ENCODE assay signal across 39 cellular contexts in genomic region chr19:18580311-18580710, GRCh38. TPM values are rescaled to one million over a fixed set of nuclear protein-coding genes. Genes with fewer than 3 reads are reported as not detected.
"Had no signal": no experiment of that assay in that cellular context is flagged by ENCODE, and none has a peak within 500 bp of the region (broad histone marks: within the 10 kb centered on the region; RNA-seq: fewer than 3 reads in every experiment).

No MANE protein-coding gene starts in this region.

- DNase-seq: activated B cell treated with CpG ODN at 0.5 μM for 24 hours; activated CD4-positive, alpha-beta memory T cell treated with anti-CD3 and anti-CD28 coated beads for 36 hours; activated CD4-positive, alpha-beta T cell treated with anti-CD3 and anti-CD28 coated beads for 4 hours; activated CD4-positive, alpha-beta T cell treated with anti-CD3 and anti-CD28 coated beads, Interleukin-2, amount 10 ng/mL, durations not matched to agents 24 days and 14 days; activated CD4-positive, alpha-beta T cell treated with anti-CD3 and anti-CD28 coated beads, Interleukin-2, amount 50 U/mL, for 1 hour; activated CD4-positive, alpha-beta T cell treated with anti-CD3 and anti-CD28 coated beads, Interleukin-2, amount 50 U/mL, for 4 hours; activated CD4-positive, CD25-positive, alpha-beta regulatory T cell treated with anti-CD3 and anti-CD28 coated beads, Interleukin-2, amount 50 U/mL, for 72 hours; activated CD8-positive, alpha-beta memory T cell treated with anti-CD3 and anti-CD28 coated beads, Interleukin-2, amount 50 U/mL, for 4 hours; activated CD8-positive, alpha-beta T cell treated with anti-CD3 and anti-CD28 coated beads for 36 hours; activated effector memory CD4-positive, alpha-beta T cell treated with anti-CD3 and anti-CD28 coated beads, Interleukin-2, amount 50 U/mL, for 16 hours; activated gamma-delta T cell treated with Interleukin-2 at 50 U/mL for 16 hours; activated naive CD4-positive, alpha-beta T cell; activated naive CD4-positive, alpha-beta T cell treated with anti-CD3 and anti-CD28 coated beads for 36 hours; activated naive CD4-positive, alpha-beta T cell treated with anti-CD3 and anti-CD28 coated beads, Interleukin-2, amount 50 U/mL, for 16 hours; activated naive CD8-positive, alpha-beta T cell treated with anti-CD3 and anti-CD28 coated beads for 36 hours; activated T-cell treated with anti-CD3 and anti-CD28 coated beads for 4 hours; activated T-cell treated with anti-CD3 and anti-CD28 coated beads, Interleukin-2, amount 50 U/mL, for 1 hour; activated T-cell treated with anti-CD3 and anti-CD28 coated beads, Interleukin-2, amount 50 U/mL, for 4 hours; activated T-cell treated with anti-CD3 and anti-CD28 coated beads, Interleukin-2, amount 50 U/mL, for 72 hours; amniotic stem cell; aorta; caudate nucleus; T-helper 1 cell; T-helper 2 cell; T-helper 9 cell had no signal

- H3K27me3 Mint-ChIP-seq: activated CD4-positive, alpha-beta memory T cell treated with anti-CD3 and anti-CD28 coated beads for 36 hours; activated CD4-positive, alpha-beta T cell treated with anti-CD3 and anti-CD28 coated beads, Interleukin-2, amount 10 ng/mL, durations not matched to agents 24 days and 14 days; activated CD8-positive, alpha-beta T cell treated with anti-CD3 and anti-CD28 coated beads for 36 hours; activated naive CD8-positive, alpha-beta T cell treated with anti-CD3 and anti-CD28 coated beads for 36 hours; activated T-helper 17 cell treated with anti-CD3 and anti-CD28 coated beads, Interleukin-2, amount 50 U/mL, for 72 hours; central memory CD8-positive, alpha-beta T cell had no signal

- H3K9me3 Mint-ChIP-seq: activated B cell treated with CpG ODN at 0.5 μM for 24 hours; activated CD4-positive, alpha-beta memory T cell treated with anti-CD3 and anti-CD28 coated beads for 36 hours; activated CD4-positive, alpha-beta T cell treated with anti-CD3 and anti-CD28 coated beads, Interleukin-2, amount 10 ng/mL, durations not matched to agents 24 days and 14 days; activated CD8-positive, alpha-beta T cell treated with anti-CD3 and anti-CD28 coated beads for 36 hours; activated naive CD4-positive, alpha-beta T cell treated with anti-CD3 and anti-CD28 coated beads for 36 hours; activated naive CD4-positive, alpha-beta T cell treated with anti-CD3 and anti-CD28 coated beads, Interleukin-2, amount 50 U/mL, for 72 hours; activated naive CD8-positive, alpha-beta T cell treated with anti-CD3 and anti-CD28 coated beads for 36 hours; activated T-cell treated with anti-CD3 and anti-CD28 coated beads, Interleukin-2, amount 50 U/mL, for 4 hours; activated T-cell treated with anti-CD3 and anti-CD28 coated beads, Interleukin-2, amount 50 U/mL, for 72 hours; activated T-helper 1 cell treated with anti-CD3 and anti-CD28 coated beads, Interleukin-12 subunit alpha, Interleukin-12 subunit beta, Interleukin-2, Interleukin-4 antibody, amounts not matched to agents 30 ng/mL and 10 ng/mL and 1 ng/mL, durations not matched to agents 14 hours and 24 hours and 36 hours; activated T-helper 17 cell treated with anti-CD3 and anti-CD28 coated beads, Interleukin-2, amount 50 U/mL, for 72 hours; brain; central memory CD8-positive, alpha-beta T cell; T-helper 1 cell treated with Interleukin-12 subunit alpha and Interleukin-12 subunit beta and Interleukin-4 antibody, amounts not matched to agents 30 μg/mL and 1 μg/mL, for 36 hours; T-helper 2 cell treated with Interferon-gamma antibody and Interleukin-4, amounts not matched to agents 5 μg/mL and 100 μg/mL, for 36 hours had no signal

- H3K4me3 Mint-ChIP-seq: activated B cell treated with CpG ODN at 0.5 μM for 24 hours; activated CD4-positive, alpha-beta memory T cell treated with anti-CD3 and anti-CD28 coated beads for 36 hours; activated CD4-positive, alpha-beta T cell treated with anti-CD3 and anti-CD28 coated beads, Interleukin-2, amount 10 ng/mL, durations not matched to agents 24 days and 14 days; activated CD8-positive, alpha-beta T cell treated with anti-CD3 and anti-CD28 coated beads for 36 hours; activated naive CD4-positive, alpha-beta T cell treated with anti-CD3 and anti-CD28 coated beads for 36 hours; activated naive CD8-positive, alpha-beta T cell treated with anti-CD3 and anti-CD28 coated beads for 36 hours; activated T-cell treated with anti-CD3 and anti-CD28 coated beads, Interleukin-2, amount 50 U/mL, for 4 hours; activated T-cell treated with anti-CD3 and anti-CD28 coated beads, Interleukin-2, amount 50 U/mL, for 72 hours; activated T-helper 1 cell treated with anti-CD3 and anti-CD28 coated beads, Interleukin-12 subunit alpha, Interleukin-12 subunit beta, Interleukin-2, Interleukin-4 antibody, amounts not matched to agents 30 ng/mL and 10 ng/mL and 1 ng/mL, durations not matched to agents 14 hours and 24 hours and 36 hours; activated T-helper 17 cell treated with anti-CD3 and anti-CD28 coated beads, Interleukin-2, amount 50 U/mL, for 72 hours; brain; central memory CD8-positive, alpha-beta T cell; T-helper 1 cell treated with Interleukin-12 subunit alpha and Interleukin-12 subunit beta and Interleukin-4 antibody, amounts not matched to agents 30 μg/mL and 1 μg/mL, for 36 hours; T-helper 2 cell treated with Interferon-gamma antibody and Interleukin-4, amounts not matched to agents 5 μg/mL and 100 μg/mL, for 36 hours had no signal

- H3K27me3 ChIP-seq: adrenal gland, cardiac muscle cell had no signal

- H3K27ac ChIP-seq: cardiac muscle cell, VCaP had no signal

- H3K9me3 ChIP-seq: adrenal gland had no signal

- H3K4me1 Mint-ChIP-seq: brain had no signal

- H3K27ac Mint-ChIP-seq: activated B cell treated with CpG ODN at 0.5 μM for 24 hours; activated CD4-positive, alpha-beta memory T cell treated with anti-CD3 and anti-CD28 coated beads for 36 hours; activated CD4-positive, alpha-beta T cell treated with anti-CD3 and anti-CD28 coated beads, Interleukin-2, amount 10 ng/mL, durations not matched to agents 24 days and 14 days; activated CD8-positive, alpha-beta T cell treated with anti-CD3 and anti-CD28 coated beads for 36 hours; activated naive CD4-positive, alpha-beta T cell treated with anti-CD3 and anti-CD28 coated beads for 36 hours; activated naive CD4-positive, alpha-beta T cell treated with anti-CD3 and anti-CD28 coated beads, Interleukin-2, amount 50 U/mL, for 72 hours; activated naive CD8-positive, alpha-beta T cell treated with anti-CD3 and anti-CD28 coated beads for 36 hours; activated T-cell treated with anti-CD3 and anti-CD28 coated beads, Interleukin-2, amount 50 U/mL, for 72 hours; activated T-helper 1 cell treated with anti-CD3 and anti-CD28 coated beads, Interleukin-12 subunit alpha, Interleukin-12 subunit beta, Interleukin-2, Interleukin-4 antibody, amounts not matched to agents 30 ng/mL and 10 ng/mL and 1 ng/mL, durations not matched to agents 14 hours and 24 hours and 36 hours; activated T-helper 17 cell treated with anti-CD3 and anti-CD28 coated beads, Interleukin-2, amount 50 U/mL, for 72 hours; brain; T-helper 1 cell treated with Interleukin-12 subunit alpha and Interleukin-12 subunit beta and Interleukin-4 antibody, amounts not matched to agents 30 μg/mL and 1 μg/mL, for 36 hours; T-helper 2 cell treated with Interferon-gamma antibody and Interleukin-4, amounts not matched to agents 5 μg/mL and 100 μg/mL, for 36 hours had no signal

- ATAC-seq: activated CD8-positive, alpha-beta T cell treated with anti-CD3 and anti-CD28 coated beads for 36 hours; activated naive CD4-positive, alpha-beta T cell treated with anti-CD3 and anti-CD28 coated beads, Interleukin-2, amount 50 U/mL, for 72 hours; activated T-cell treated with anti-CD3 and anti-CD28 coated beads, Interleukin-2, amount 50 U/mL, for 4 hours; activated T-helper 17 cell treated with anti-CD3 and anti-CD28 coated beads, Interleukin-2, amount 50 U/mL, for 72 hours had no signal

- H3K4me3 ChIP-seq: adrenal gland, cardiac muscle cell had no signal

- FAIRE-seq: astrocyte, bronchial epithelial cell, TTC549 had no signal

RNA-seq across cellular contexts. Expression of gene CRLF1, which starts 26.3 kb away (rescaled TPM):
- total RNA-seq: activated B cell treated with CpG ODN at 0.5 μM for 24 hours; activated CD4-positive, alpha-beta memory T cell treated with anti-CD3 and anti-CD28 coated beads for 36 hours; activated CD4-positive, alpha-beta T cell treated with anti-CD3 and anti-CD28 coated beads, Interleukin-2, amount 10 ng/mL, durations not matched to agents 24 days and 14 days; activated CD8-positive, alpha-beta T cell treated with anti-CD3 and anti-CD28 coated beads for 36 hours; activated naive CD4-positive, alpha-beta T cell treated with anti-CD3 and anti-CD28 coated beads for 36 hours; activated naive CD4-positive, alpha-beta T cell treated with anti-CD3 and anti-CD28 coated beads, Interleukin-2, amount 50 U/mL, for 72 hours; activated naive CD8-positive, alpha-beta T cell treated with anti-CD3 and anti-CD28 coated beads for 36 hours; activated T-cell treated with anti-CD3 and anti-CD28 coated beads, Interleukin-2, amount 50 U/mL, for 72 hours; activated T-helper 1 cell treated with anti-CD3 and anti-CD28 coated beads, Interleukin-12 subunit alpha, Interleukin-12 subunit beta, Interleukin-2, Interleukin-4 antibody, amounts not matched to agents 30 ng/mL and 10 ng/mL and 1 ng/mL, durations not matched to agents 14 hours and 24 hours and 36 hours; activated T-helper 17 cell treated with anti-CD3 and anti-CD28 coated beads, Interleukin-2, amount 50 U/mL, for 72 hours had no signal

RNA-seq across cellular contexts. Expression of gene TMEM59L, which starts 32.4 kb away (rescaled TPM):
- total RNA-seq: activated B cell treated with CpG ODN at 0.5 μM for 24 hours; activated CD4-positive, alpha-beta T cell treated with anti-CD3 and anti-CD28 coated beads, Interleukin-2, amount 10 ng/mL, durations not matched to agents 24 days and 14 days; activated CD8-positive, alpha-beta memory T cell treated with anti-CD3 and anti-CD28 coated beads for 36 hours; activated CD8-positive, alpha-beta T cell treated with anti-CD3 and anti-CD28 coated beads for 36 hours; activated naive CD8-positive, alpha-beta T cell treated with anti-CD3 and anti-CD28 coated beads for 36 hours; activated T-cell treated with anti-CD3 and anti-CD28 coated beads, Interleukin-2, amount 50 U/mL, for 4 hours had no signal
